24 cellular contexts compared by ENCODE assay signal in the genomic region with DNA sequence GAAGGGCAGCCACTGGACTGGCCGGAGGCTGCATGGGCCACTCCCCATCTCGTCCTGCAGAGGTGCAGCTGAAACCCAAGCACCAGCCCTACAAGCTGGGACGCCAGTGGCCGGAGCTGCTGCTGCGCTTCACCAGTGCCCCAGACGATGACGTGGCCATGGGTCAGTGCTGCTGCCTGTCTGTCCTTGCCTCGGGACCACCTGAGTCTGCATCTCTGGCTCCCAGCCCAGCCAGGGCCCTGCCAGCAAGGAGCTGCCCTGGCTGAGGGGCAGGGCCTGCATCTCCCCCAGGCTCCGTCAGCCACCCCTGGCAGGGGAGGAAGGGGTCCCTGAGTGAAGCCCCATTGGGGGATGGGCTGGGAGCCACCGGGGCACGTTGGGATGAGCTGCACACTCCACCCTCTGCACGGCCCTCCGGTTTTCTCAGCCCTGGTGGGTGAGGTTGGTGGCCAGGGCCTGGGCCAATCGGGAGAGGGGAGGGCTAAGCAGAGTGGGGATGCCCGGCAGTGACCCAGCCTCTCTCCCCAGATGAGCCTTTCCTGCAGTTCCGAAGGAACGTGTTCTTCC.
"Had no signal": no experiment of that assay in that cellular context is flagged by ENCODE, and none has a peak within 500 bp of the region (broad histone marks: within the 10 kb centered on the region; RNA-seq: fewer than 3 reads in every experiment).

No MANE protein-coding gene starts in this region.

- H3K27ac Mint-ChIP-seq: activated CD4-positive, alpha-beta T cell treated with anti-CD3 and anti-CD28 coated beads, Interleukin-2, amount 10 ng/mL, durations not matched to agents 7 days and 5 days; activated CD8-positive, alpha-beta T cell treated with anti-CD3 and anti-CD28 coated beads for 36 hours; activated naive CD4-positive, alpha-beta T cell treated with anti-CD3 and anti-CD28 coated beads, Interleukin-2, amount 50 U/mL, for 24 hours had no signal

- H3K4me3 ChIP-seq: breast epithelium had no signal

- H3K4me3 Mint-ChIP-seq: activated CD4-positive, alpha-beta T cell treated with anti-CD3 and anti-CD28 coated beads, Interleukin-2, amount 10 ng/mL, durations not matched to agents 7 days and 5 days; activated CD8-positive, alpha-beta T cell treated with anti-CD3 and anti-CD28 coated beads for 36 hours; activated naive CD4-positive, alpha-beta T cell treated with anti-CD3 and anti-CD28 coated beads, Interleukin-2, amount 50 U/mL, for 24 hours; T-helper 17 cell had no signal

- H3K27me3 Mint-ChIP-seq: activated CD4-positive, alpha-beta T cell treated with anti-CD3 and anti-CD28 coated beads, Interleukin-2, amount 10 ng/mL, durations not matched to agents 7 days and 5 days; activated CD8-positive, alpha-beta T cell treated with anti-CD3 and anti-CD28 coated beads for 36 hours; activated naive CD4-positive, alpha-beta T cell treated with anti-CD3 and anti-CD28 coated beads, Interleukin-2, amount 50 U/mL, for 24 hours; T-helper 17 cell had no signal

- DNase-seq: activated CD4-positive, alpha-beta T cell treated with anti-CD3 and anti-CD28 coated beads, Interleukin-2, amount 10 ng/mL, durations not matched to agents 7 days and 5 days; activated CD4-positive, CD25-positive, alpha-beta regulatory T cell; activated CD8-positive, alpha-beta memory T cell treated with anti-CD3 and anti-CD28 coated beads, Interleukin-2, amount 50 U/mL, for 48 hours; activated CD8-positive, alpha-beta T cell treated with anti-CD3 and anti-CD28 coated beads for 36 hours; activated naive CD4-positive, alpha-beta T cell; activated T-cell treated with anti-CD3 and anti-CD28 coated beads, Interleukin-2, amount 50 U/mL, for 1 hour; aorta; central memory CD4-positive, alpha-beta T cell; KG1; MV-4-11; NCI-H1092 treated with DMSO at 0.1 percent for 48 hours; NCI-H1436; NCI-H1694 treated with DMSO at 0.1 percent for 48 hours; NCI-H2029 treated with DMSO at 0.1 percent for 48 hours; NCI-H510A treated with DMSO at 0.1 percent for 48 hours; NCI-H69; PC-3; SIG-M5; T-helper 17 cell; T1000 had no signal

- H3K36me3 ChIP-seq: breast epithelium had no signal

- FAIRE-seq: RCC 7860, TTC549 had no signal

- H3K27me3 ChIP-seq: breast epithelium had no signal

- H3K9me3 Mint-ChIP-seq: activated CD4-positive, alpha-beta T cell treated with anti-CD3 and anti-CD28 coated beads, Interleukin-2, amount 10 ng/mL, durations not matched to agents 7 days and 5 days; activated CD8-positive, alpha-beta T cell treated with anti-CD3 and anti-CD28 coated beads for 36 hours; activated naive CD4-positive, alpha-beta T cell treated with anti-CD3 and anti-CD28 coated beads, Interleukin-2, amount 50 U/mL, for 24 hours had no signal

- H3K9me3 ChIP-seq: breast epithelium had no signal

- ATAC-seq: activated CD8-positive, alpha-beta T cell treated with anti-CD3 and anti-CD28 coated beads for 36 hours; PC-3; T-helper 17 cell had no signal
